Comparison of ENCODE assay signal across 17 cellular contexts in genomic region chr11:10246991-10247390, GRCh38.
A peak's percentile ranks its signal among the peaks of the same experiment; 100 is the strongest.
DNase-seq lines count a peak whose midpoint lies in the region; ATAC-seq, FAIRE-seq and TF ChIP-seq lines count a peak whose summit lies in the region.
"Had no signal": no experiment of that assay in that cellular context is flagged by ENCODE, and none has a peak within 500 bp of the region (broad histone marks: within the 10 kb centered on the region; RNA-seq: fewer than 3 reads in every experiment).

No MANE protein-coding gene starts in this region.

- peak; percentile 51 for DNase-seq in EH (ENCODE audit: low read depth)
- no peak for DNase-seq in H54 (ENCODE audit: insufficient read length, low spot score)
- DNase-seq in choroid plexus epithelial cell (ENCODE audit: low read depth) = peak; percentile 13
- no peak for DNase-seq in DMS114 treated with DMSO at 0.1 percent for 48 hours (lab: John Stamatoyannopoulos, UW; ENCODE audit: unreplicated experiment)
- DNase-seq in dedifferentiated amniotic fluid mesenchymal stem cell (ENCODE audit: extremely low spot score) = no peak
- DNase-seq: C1 segment of cervical spinal cord; Calu3; CD4-positive, alpha-beta T cell; DMS 273 treated with DMSO at 0.1 percent for 48 hours; DMS79; EL; H9; Kasumi-1; KBM-7 had no signal

- ATAC-seq in HG02623 (IDR thresholded peaks at IDR 0.05; ENCODE audit: unreplicated experiment) = no peak
- ATAC-seq: GM23338 had no signal

- peak; percentile 90 for FAIRE-seq in H54 (lab: Jason Lieb, UNC)
- FAIRE-seq: G401.6 had no signal

- TF ChIP-seq POLR2A in H54 (IDR thresholded peaks at IDR 0.05; ENCODE audit: low read depth, low read length) = no peak

- no peak for TF ChIP-seq CTCF in choroid plexus epithelial cell (conservative IDR thresholded peaks at IDR 0.05; ENCODE audit: low read depth, low read length)

- H3K4me3 ChIP-seq in choroid plexus epithelial cell (ENCODE audit: low read depth, low read length) = no peak overlapping the region
- H3K4me3 ChIP-seq: GM23338 had no signal

Comparison
In these comparisons a context has a peak if more than half of its experiments do, and no peak if none do; other contexts are left out.
1. DNase-seq: peak in EH (single experiment) and choroid plexus epithelial cell (single experiment); none in H54 (single experiment), DMS114 treated with DMSO at 0.1 percent for 48 hours (single experiment) and dedifferentiated amniotic fluid mesenchymal stem cell (single experiment).